In the genomic region with DNA sequence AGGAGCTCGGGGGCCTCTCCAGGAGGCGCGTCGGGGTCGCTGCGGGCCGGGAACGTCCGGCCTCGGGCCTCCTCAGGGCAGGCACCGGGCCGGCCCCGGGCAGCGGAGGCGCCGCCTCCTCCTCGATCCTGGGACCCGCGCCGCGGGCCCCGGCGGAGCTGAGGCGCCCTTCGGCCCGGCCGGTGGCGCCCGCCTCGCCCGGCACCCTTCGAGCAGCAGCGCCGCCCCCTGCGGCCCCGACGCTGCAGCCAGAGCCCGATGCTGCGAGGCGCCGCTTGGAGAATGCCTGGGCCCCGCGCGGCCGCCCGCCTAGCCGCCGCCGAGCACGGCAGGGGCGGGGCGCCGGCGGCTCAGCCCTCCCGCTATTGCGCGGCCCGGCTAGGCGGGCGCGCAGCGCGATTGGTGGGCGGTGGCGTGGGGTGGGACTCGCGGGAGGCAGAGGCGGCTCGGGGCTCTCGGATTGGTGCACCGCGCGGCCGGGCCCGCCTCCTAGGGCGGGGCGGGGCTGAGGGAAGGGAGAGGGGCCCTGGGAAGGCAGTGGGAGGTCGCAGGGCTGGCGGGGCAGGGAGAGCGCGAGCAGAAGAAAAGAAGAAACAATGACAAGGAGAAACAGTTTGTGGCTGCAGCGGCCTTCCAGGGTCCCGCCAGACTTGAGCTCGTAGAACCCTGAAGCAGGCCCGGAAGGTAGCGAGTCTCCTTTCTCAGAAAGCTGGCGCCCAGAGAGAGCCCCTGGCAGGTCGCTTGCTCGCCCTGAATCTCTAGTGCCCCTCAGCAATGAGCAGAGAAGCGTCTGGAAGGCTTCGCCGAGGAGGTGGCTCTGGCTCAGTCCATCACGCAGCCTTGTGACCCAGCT, we compare ENCODE assay signal across 1 cellular context.
TF ChIP-seq lines count a peak whose summit lies in the region.

EEIG1 (minus strand) TSS at position 284 of the 853 bp plus-strand sequence. CDS start 852 bp downstream, outside the sequence.

TF ChIP-seq in HepG2, 621 proteins besides CTCF, POLR2A, EP300 and RAD21 (continued from another document and continues in another):
- no peak for TF ChIP-seq CHCHD3 (CRISPR knock-in tag; IDR thresholded peaks at IDR 0.05)
- TF ChIP-seq ZNF510 (CRISPR knock-in tag; IDR thresholded peaks at IDR 0.05; ENCODE audit: low read depth): 0 out of 2 replicates have a peak, but pooled peaks have one; percentile 46
- peak; percentile 71; the same call in 1 of the 2 replicates for TF ChIP-seq YEATS4 (CRISPR knock-in tag; IDR thresholded peaks at IDR 0.05; ENCODE audit: borderline replicate concordance)
- TF ChIP-seq GTF3A (CRISPR knock-in tag; conservative IDR thresholded peaks at IDR 0.05): no peak
- no peak for TF ChIP-seq ZBTB7A (CRISPR knock-in tag; IDR thresholded peaks at IDR 0.05)
- TF ChIP-seq E2F5 (CRISPR knock-in tag; conservative IDR thresholded peaks at IDR 0.05): no peak
- TF ChIP-seq KDM1A (CRISPR knock-in tag; IDR thresholded peaks at IDR 0.05): no peak
- TF ChIP-seq MXD4 (CRISPR knock-in tag; IDR thresholded peaks at IDR 0.05): no peak
- no peak for TF ChIP-seq RBM39 (IDR thresholded peaks at IDR 0.05; ENCODE audit: low read depth, low read length, poor library complexity, severe bottlenecking)
- TF ChIP-seq ZNF224 (CRISPR knock-in tag; IDR thresholded peaks at IDR 0.05): no peak
- TF ChIP-seq UBTF (CRISPR knock-in tag; IDR thresholded peaks at IDR 0.05): peak; percentile 64; the same call in 1 of the 2 replicates
- TF ChIP-seq FOXO1 (CRISPR knock-in tag; IDR thresholded peaks at IDR 0.05): no peak; the same call in 1 of the 2 replicates
- no peak for TF ChIP-seq ZSCAN29 (CRISPR knock-in tag; conservative IDR thresholded peaks at IDR 0.05)
- TF ChIP-seq ZNF720 (CRISPR knock-in tag; IDR thresholded peaks at IDR 0.05): no peak
- no peak for TF ChIP-seq FOXJ3 (CRISPR knock-in tag; IDR thresholded peaks at IDR 0.05; ENCODE audit: borderline replicate concordance)
- no peak for TF ChIP-seq ZBTB3 (CRISPR knock-in tag; IDR thresholded peaks at IDR 0.05; ENCODE audit: borderline replicate concordance, low read depth)
- no peak for TF ChIP-seq HES4 (CRISPR knock-in tag; IDR thresholded peaks at IDR 0.05; ENCODE audit: borderline replicate concordance)
- TF ChIP-seq, protein P1, sequence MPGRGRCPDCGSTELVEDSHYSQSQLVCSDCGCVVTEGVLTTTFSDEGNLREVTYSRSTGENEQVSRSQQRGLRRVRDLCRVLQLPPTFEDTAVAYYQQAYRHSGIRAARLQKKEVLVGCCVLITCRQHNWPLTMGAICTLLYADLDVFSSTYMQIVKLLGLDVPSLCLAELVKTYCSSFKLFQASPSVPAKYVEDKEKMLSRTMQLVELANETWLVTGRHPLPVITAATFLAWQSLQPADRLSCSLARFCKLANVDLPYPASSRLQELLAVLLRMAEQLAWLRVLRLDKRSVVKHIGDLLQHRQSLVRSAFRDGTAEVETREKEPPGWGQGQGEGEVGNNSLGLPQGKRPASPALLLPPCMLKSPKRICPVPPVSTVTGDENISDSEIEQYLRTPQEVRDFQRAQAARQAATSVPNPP (CRISPR knock-in tag; IDR thresholded peaks at IDR 0.05): no peak
- no peak for TF ChIP-seq KDM6A (CRISPR knock-in tag; IDR thresholded peaks at IDR 0.05; ENCODE audit: low read depth)
- no peak for TF ChIP-seq ZNF597 (CRISPR knock-in tag; IDR thresholded peaks at IDR 0.05)
- TF ChIP-seq, protein P2, sequence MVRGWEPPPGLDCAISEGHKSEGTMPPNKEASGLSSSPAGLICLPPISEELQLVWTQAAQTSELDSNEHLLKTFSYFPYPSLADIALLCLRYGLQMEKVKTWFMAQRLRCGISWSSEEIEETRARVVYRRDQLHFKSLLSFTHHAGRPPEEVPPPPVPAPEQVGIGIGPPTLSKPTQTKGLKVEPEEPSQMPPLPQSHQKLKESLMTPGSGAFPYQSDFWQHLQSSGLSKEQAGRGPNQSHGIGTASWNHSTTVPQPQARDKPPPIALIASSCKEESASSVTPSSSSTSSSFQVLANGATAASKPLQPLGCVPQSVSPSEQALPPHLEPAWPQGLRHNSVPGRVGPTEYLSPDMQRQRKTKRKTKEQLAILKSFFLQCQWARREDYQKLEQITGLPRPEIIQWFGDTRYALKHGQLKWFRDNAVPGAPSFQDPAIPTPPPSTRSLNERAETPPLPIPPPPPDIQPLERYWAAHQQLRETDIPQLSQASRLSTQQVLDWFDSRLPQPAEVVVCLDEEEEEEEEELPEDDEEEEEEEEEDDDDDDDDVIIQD (CRISPR knock-in tag; IDR thresholded peaks at IDR 0.05; ENCODE audit: low read depth): no peak
- TF ChIP-seq SRY (CRISPR knock-in tag; IDR thresholded peaks at IDR 0.05): no peak
- TF ChIP-seq, protein P3, sequence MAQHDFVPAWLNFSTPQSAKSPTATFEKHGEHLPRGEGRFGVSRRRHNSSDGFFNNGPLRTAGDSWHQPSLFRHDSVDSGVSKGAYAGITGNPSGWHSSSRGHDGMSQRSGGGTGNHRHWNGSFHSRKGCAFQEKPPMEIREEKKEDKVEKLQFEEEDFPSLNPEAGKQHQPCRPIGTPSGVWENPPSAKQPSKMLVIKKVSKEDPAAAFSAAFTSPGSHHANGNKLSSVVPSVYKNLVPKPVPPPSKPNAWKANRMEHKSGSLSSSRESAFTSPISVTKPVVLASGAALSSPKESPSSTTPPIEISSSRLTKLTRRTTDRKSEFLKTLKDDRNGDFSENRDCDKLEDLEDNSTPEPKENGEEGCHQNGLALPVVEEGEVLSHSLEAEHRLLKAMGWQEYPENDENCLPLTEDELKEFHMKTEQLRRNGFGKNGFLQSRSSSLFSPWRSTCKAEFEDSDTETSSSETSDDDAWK (CRISPR knock-in tag; IDR thresholded peaks at IDR 0.05): no peak
- TF ChIP-seq SAP130 (CRISPR knock-in tag; IDR thresholded peaks at IDR 0.05; ENCODE audit: low read depth): peak; percentile 65
- TF ChIP-seq, protein P4, sequence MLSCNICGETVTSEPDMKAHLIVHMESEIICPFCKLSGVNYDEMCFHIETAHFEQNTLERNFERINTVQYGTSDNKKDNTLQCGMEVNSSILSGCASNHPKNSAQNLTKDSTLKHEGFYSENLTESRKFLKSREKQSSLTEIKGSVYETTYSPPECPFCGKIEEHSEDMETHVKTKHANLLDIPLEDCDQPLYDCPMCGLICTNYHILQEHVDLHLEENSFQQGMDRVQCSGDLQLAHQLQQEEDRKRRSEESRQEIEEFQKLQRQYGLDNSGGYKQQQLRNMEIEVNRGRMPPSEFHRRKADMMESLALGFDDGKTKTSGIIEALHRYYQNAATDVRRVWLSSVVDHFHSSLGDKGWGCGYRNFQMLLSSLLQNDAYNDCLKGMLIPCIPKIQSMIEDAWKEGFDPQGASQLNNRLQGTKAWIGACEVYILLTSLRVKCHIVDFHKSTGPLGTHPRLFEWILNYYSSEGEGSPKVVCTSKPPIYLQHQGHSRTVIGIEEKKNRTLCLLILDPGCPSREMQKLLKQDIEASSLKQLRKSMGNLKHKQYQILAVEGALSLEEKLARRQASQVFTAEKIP (CRISPR knock-in tag; IDR thresholded peaks at IDR 0.05; ENCODE audit: borderline replicate concordance): no peak
- no peak for TF ChIP-seq ZNF75D (CRISPR knock-in tag; IDR thresholded peaks at IDR 0.05; ENCODE audit: borderline replicate concordance)
- TF ChIP-seq DMTF1 (CRISPR knock-in tag; IDR thresholded peaks at IDR 0.05): no peak
- TF ChIP-seq E2F2 (CRISPR knock-in tag; IDR thresholded peaks at IDR 0.05; ENCODE audit: borderline replicate concordance): no peak
- TF ChIP-seq PAF1 (CRISPR knock-in tag; IDR thresholded peaks at IDR 0.05): no peak
- TF ChIP-seq TBL1XR1 (IDR thresholded peaks at IDR 0.05; ENCODE audit: borderline replicate concordance, low read length, partially characterized antibody): no peak
- peak; percentile 72 for TF ChIP-seq MAZ (IDR thresholded peaks at IDR 0.05; ENCODE audit: borderline replicate concordance, low read depth, low read length)
- no peak for TF ChIP-seq MAZ (CRISPR knock-in tag; IDR thresholded peaks at IDR 0.05; ENCODE audit: low read depth)
- no peak for TF ChIP-seq GLI4 (CRISPR knock-in tag; IDR thresholded peaks at IDR 0.05; ENCODE audit: borderline replicate concordance)
- no peak for TF ChIP-seq NFIB (CRISPR knock-in tag; IDR thresholded peaks at IDR 0.05; ENCODE audit: borderline replicate concordance)
- no peak for TF ChIP-seq MZF1 (CRISPR knock-in tag; IDR thresholded peaks at IDR 0.05; ENCODE audit: borderline replicate concordance)
- TF ChIP-seq FOXM1 (CRISPR knock-in tag; IDR thresholded peaks at IDR 0.05): no peak
- no peak for TF ChIP-seq GZF1 (CRISPR knock-in tag; IDR thresholded peaks at IDR 0.05)
- no peak for TF ChIP-seq CC2D1A (CRISPR knock-in tag; IDR thresholded peaks at IDR 0.05)
- TF ChIP-seq GPN1 (CRISPR knock-in tag; IDR thresholded peaks at IDR 0.05; ENCODE audit: borderline replicate concordance): no peak
- no peak for TF ChIP-seq CENPT (CRISPR knock-in tag; IDR thresholded peaks at IDR 0.05; ENCODE audit: low read depth)
- TF ChIP-seq KLF9 (CRISPR knock-in tag; IDR thresholded peaks at IDR 0.05; ENCODE audit: low read depth): no peak
- TF ChIP-seq FOXP4 (CRISPR knock-in tag; IDR thresholded peaks at IDR 0.05): no peak
